ENCODE assay signal across 17 cellular contexts in the genomic region with DNA sequence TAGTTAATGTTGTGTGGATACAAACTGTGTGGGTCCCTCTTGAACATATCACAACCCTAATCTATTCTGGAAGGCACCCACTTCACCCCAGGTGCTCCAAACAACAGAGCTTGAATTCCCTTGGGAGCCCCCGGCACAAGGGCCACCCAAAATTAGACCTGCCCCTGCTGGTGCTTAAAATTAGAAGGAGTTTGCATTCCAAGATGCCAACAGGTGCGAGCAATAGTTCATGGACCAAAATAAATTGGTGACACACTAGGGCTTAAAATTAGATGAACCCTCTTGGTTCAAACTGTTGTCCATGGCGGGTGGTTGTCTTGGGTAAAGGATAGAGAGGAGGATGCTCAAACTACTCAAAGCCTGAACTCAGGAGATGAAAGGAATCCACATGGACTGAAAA.
DNase-seq lines count a peak whose midpoint lies in the region; ATAC-seq and TF ChIP-seq lines count a peak whose summit lies in the region.
"Had no signal": no experiment of that assay in that cellular context is flagged by ENCODE, and none has a peak within 500 bp of the region (broad histone marks: within the 10 kb centered on the region; RNA-seq: fewer than 3 reads in every experiment).

No MANE protein-coding gene starts in this region.

- H3K79me1 ChIP-seq in IMR-90 (ENCODE audit: low read depth in 1 of 2, low read length in 2 of 2), result no peaks in the 10 kb centered on the region

- H3K36me3 ChIP-seq in IMR-90 (ENCODE audit: control insufficient read depth, insufficient read depth, low read length) (no peaks in the 10 kb centered on the region), OCI-LY7 (ENCODE audit: insufficient read depth, low read length) (no peaks in the 10 kb centered on the region), psoas muscle (ENCODE audit: insufficient read depth in 1 of 2, low read depth in 1 of 2) (no peaks in the 10 kb centered on the region)
- H3K36me3 ChIP-seq: BE2C had no signal

- no peak overlapping the region for H3K14ac ChIP-seq in IMR-90 (replicated peaks; ENCODE audit: low read depth, low read length)

- TF ChIP-seq POLR2A in IMR-90 (IDR thresholded peaks at IDR 0.05; ENCODE audit: low read depth, low read length), result no peak

- no peak overlapping the region for H4K5ac ChIP-seq in IMR-90 (ENCODE audit: low read depth, low read length)

- no peak overlapping the region for H3K4me3 Mint-ChIP-seq in effector memory CD8-positive, alpha-beta T cell
- H3K4me3 Mint-ChIP-seq in activated CD4-positive, alpha-beta T cell treated with anti-CD3 and anti-CD28 coated beads for 36 hours, result no peak overlapping the region
- H3K4me3 Mint-ChIP-seq: CD14-positive monocyte; CD4-positive, alpha-beta memory T cell; GM23338 had no signal

- H3K4me2 ChIP-seq in IMR-90 (ENCODE audit: low read depth, low read length) (no peak overlapping the region), OCI-LY7 (ENCODE audit: low read length) (peak overlapping the region; percentile 40)
- H3K4me2 ChIP-seq: GM23338 had no signal

- no peak overlapping the region for H3K23ac ChIP-seq in IMR-90 (ENCODE audit: low read depth, low read length)

- TF ChIP-seq RAD21 in IMR-90 (IDR thresholded peaks at IDR 0.05; ENCODE audit: low read length), result no peak

- H3K27ac ChIP-seq in IMR-90 (ENCODE audit: insufficient read depth, low read length) (no peak overlapping the region), OCI-LY7 (ENCODE audit: low read depth, low read length, poor library complexity, severe bottlenecking) (no peak overlapping the region), psoas muscle (peak overlapping the region; percentile 80)
- H3K27ac ChIP-seq: HL-60 had no signal

- no peak for TF ChIP-seq CTCF in IMR-90 (conservative IDR thresholded peaks at IDR 0.05; ENCODE audit: low read depth, low read length)
- TF ChIP-seq CTCF in OCI-LY7 (conservative IDR thresholded peaks at IDR 0.05; ENCODE audit: low read length), result no peak
- TF ChIP-seq CTCF in psoas muscle (IDR thresholded peaks at IDR 0.05), result no peak

- no peaks in the 10 kb centered on the region for H3K79me2 ChIP-seq in OCI-LY7 (ENCODE audit: insufficient read depth, low read depth, low read length)

- H3K4me3 ChIP-seq in IMR-90 (ENCODE audit: insufficient read depth, low read depth, low read length), result no peak overlapping the region
- no peak overlapping the region for H3K4me3 ChIP-seq in OCI-LY7 (ENCODE audit: low read depth, low read length, poor library complexity, severe bottlenecking)
- no peak overlapping the region for H3K4me3 ChIP-seq in psoas muscle
- H3K4me3 ChIP-seq: GM23338 had no signal

- no peak overlapping the region for H3K27ac Mint-ChIP-seq in effector memory CD8-positive, alpha-beta T cell
- H3K27ac Mint-ChIP-seq in activated CD4-positive, alpha-beta T cell treated with anti-CD3 and anti-CD28 coated beads for 36 hours, result no peak overlapping the region
- H3K27ac Mint-ChIP-seq: CD14-positive monocyte; CD4-positive, alpha-beta memory T cell; GM23338 had no signal

- intact Hi-C loops in IMR-90 (cut with micrococcal nuclease), result no loop called here
- intact Hi-C loops in OCI-LY7 (cut with micrococcal nuclease; ENCODE audit: unreplicated experiment), result no loop called here
- intact Hi-C loops in psoas muscle (cut with DNase I), result no loop called here
- intact Hi-C loops in activated CD4-positive, alpha-beta T cell treated with anti-CD3 and anti-CD28 coated beads for 36 hours (cut with DNase I, micrococcal nuclease), result no loop called here

- H3K18ac ChIP-seq in IMR-90 (ENCODE audit: low read depth, low read length), result no peak overlapping the region

- H3K36me3 Mint-ChIP-seq in effector memory CD8-positive, alpha-beta T cell (ENCODE audit: insufficient read depth), result no peaks in the 10 kb centered on the region
- no peaks in the 10 kb centered on the region for H3K36me3 Mint-ChIP-seq in activated CD4-positive, alpha-beta T cell treated with anti-CD3 and anti-CD28 coated beads for 36 hours (ENCODE audit: low read depth)
- H3K36me3 Mint-ChIP-seq: CD14-positive monocyte; CD4-positive, alpha-beta memory T cell had no signal

- no peak overlapping the region for H2AFZ ChIP-seq in IMR-90 (replicated peaks; ENCODE audit: low read length, poor library complexity)
- H2AFZ ChIP-seq in OCI-LY7 (ENCODE audit: low read length), result no peak overlapping the region
- H2AFZ ChIP-seq: GM23338 had no signal

- peaks cover 0 to 2% of the 10 kb centered on the region in 2 donors for H3K9me3 Mint-ChIP-seq in effector memory CD8-positive, alpha-beta T cell
- H3K9me3 Mint-ChIP-seq in activated CD4-positive, alpha-beta T cell treated with anti-CD3 and anti-CD28 coated beads for 36 hours (ENCODE audit: low read depth), result no peaks in the 10 kb centered on the region
- H3K9me3 Mint-ChIP-seq: GM23338 had no signal

- H2BK120ac ChIP-seq in IMR-90 (ENCODE audit: low read depth, low read length), result no peak overlapping the region

- ATAC-seq in IMR-90 (ENCODE audit: low read depth), result no peak
- ATAC-seq in psoas muscle, result peak; percentile 61 to 89 (median 88)
- ATAC-seq in effector memory CD8-positive, alpha-beta T cell (replicated peaks), result no peak
- ATAC-seq in activated CD4-positive, alpha-beta T cell treated with anti-CD3 and anti-CD28 coated beads for 36 hours, result no peak
- ATAC-seq: GM23338 had no signal

- DNase-seq in IMR-90 (no peak), OCI-LY7 (ENCODE audit: low spot score) (peak; percentile 37), psoas muscle (no peak), SKM-1 treated with dmso at 0.1 percent for 144 hours (lab: John Stamatoyannopoulos, UW; ENCODE audit: unreplicated experiment) (no peak), T-helper 9 cell (no peak)
- DNase-seq in effector memory CD8-positive, alpha-beta T cell, result no peak
- DNase-seq in activated CD4-positive, alpha-beta T cell treated with anti-CD3 and anti-CD28 coated beads for 36 hours, result no peak
- DNase-seq: ACHN; BE2C; CD4-positive, alpha-beta memory T cell; DMS153; DMS79; GDM1; HCEC 1CT had no signal

- H4K20me1 ChIP-seq in IMR-90 (ENCODE audit: insufficient read depth, low read length) (no peaks in the 10 kb centered on the region), OCI-LY7 (ENCODE audit: insufficient read depth, low read length) (no peaks in the 10 kb centered on the region)

- H2BK20ac ChIP-seq in IMR-90 (ENCODE audit: low read depth, low read length), result 0 out of 2 replicates have a peak overlapping the region, but pooled peaks have one; percentile 64

- no peak overlapping the region for H2AK5ac ChIP-seq in IMR-90 (ENCODE audit: low read depth, low read length)

- H3K27me3 ChIP-seq in IMR-90 (ENCODE audit: control insufficient read depth, insufficient read depth, low read length), result 0 out of 2 replicates have a peak, but pooled peaks cover 3% of the 10 kb centered on the region
- no peaks in the 10 kb centered on the region for H3K27me3 ChIP-seq in psoas muscle (ENCODE audit: insufficient read depth in 3 of 3, low read length in 2 of 3)
- H3K27me3 ChIP-seq: BE2C had no signal

- peaks cover 5% of the 10 kb centered on the region for H3K9me1 ChIP-seq in IMR-90 (ENCODE audit: insufficient read depth, low read length)

- H3K9me3 ChIP-seq in IMR-90 (ENCODE audit: control insufficient read depth, insufficient read depth, low read length) (no peaks in the 10 kb centered on the region), OCI-LY7 (ENCODE audit: low read length) (peaks cover 8% of the 10 kb centered on the region; the same call in 1 of the 2 replicates), psoas muscle (no peaks in the 10 kb centered on the region)
- H3K9me3 ChIP-seq: BE2C had no signal

- H3K4me1 Mint-ChIP-seq in effector memory CD8-positive, alpha-beta T cell (ENCODE audit: low read depth in 2 of 2), result no peaks in the 10 kb centered on the region
- H3K4me1 Mint-ChIP-seq in activated CD4-positive, alpha-beta T cell treated with anti-CD3 and anti-CD28 coated beads for 36 hours, result no peaks in the 10 kb centered on the region
- H3K4me1 Mint-ChIP-seq: CD4-positive, alpha-beta memory T cell; GM23338 had no signal

- POLR2A ChIA-PET in IMR-90 (lab: Charles Lee; ENCODE audit: unreplicated experiment), result no interaction called here
- POLR2A ChIA-PET in OCI-LY7 (lab: Charles Lee), result no interaction called here
- POLR2A ChIA-PET in activated CD4-positive, alpha-beta T cell treated with anti-CD3 and anti-CD28 coated beads for 36 hours (lab: Charles Lee), result no interaction called here

- peaks cover 11% of the 10 kb centered on the region for H3K4me1 ChIP-seq in IMR-90 (ENCODE audit: control insufficient read depth, insufficient read depth, low read length)
- peaks cover 16% of the 10 kb centered on the region for H3K4me1 ChIP-seq in OCI-LY7 (ENCODE audit: insufficient read depth, low read length, poor library complexity, severe bottlenecking)
- peaks cover 42% of the 10 kb centered on the region for H3K4me1 ChIP-seq in psoas muscle
- H3K4me1 ChIP-seq: BE2C had no signal

- H2AK9ac ChIP-seq in IMR-90 (replicated peaks; ENCODE audit: low read depth, low read length, poor library complexity), result no peak overlapping the region

- CTCF ChIA-PET in IMR-90 (lab: Yijun Ruan, JAX), result no interaction called here
- CTCF ChIA-PET in OCI-LY7 (lab: Charles Lee; ENCODE audit: unreplicated experiment), result no interaction called here
- CTCF ChIA-PET in activated CD4-positive, alpha-beta T cell treated with anti-CD3 and anti-CD28 coated beads for 36 hours (lab: Charles Lee), result no interaction called here

- WGBS in IMR-90 (ENCODE audit: extremely low coverage in 2 of 2, insufficient read length in 1 of 2), 2 experiments, result 80% methylated on average over 1 of the region's 3 CpGs; no CpG with 5 or more reads in 1 of the 2 experiments
- WGBS in psoas muscle, 3 donors, result 24 to 33% (median 25%) methylated on average over 3 of the region's 3 CpGs

- dilution Hi-C loops in IMR-90 (cut with HindIII; ENCODE audit: low sequenced_read_pairs, unreplicated experiment), result no loop called here

- H2BK15ac ChIP-seq in IMR-90 (ENCODE audit: low read depth, low read length), result no peak overlapping the region

- H3K4ac ChIP-seq in IMR-90 (ENCODE audit: low read depth, low read length), result no peak overlapping the region

- H2BK5ac ChIP-seq in IMR-90 (ENCODE audit: low read depth, low read length, poor library complexity, severe bottlenecking), result no peak overlapping the region

- H3K9ac ChIP-seq in IMR-90 (ENCODE audit: low read depth, low read length), result no peak overlapping the region

- in situ Hi-C loops in IMR-90 (cut with MboI; ENCODE audit: low sequenced_read_pairs), result no loop called here

- H3K56ac ChIP-seq in IMR-90 (ENCODE audit: extremely low read depth, insufficient read depth, low read length), result no peak overlapping the region

- H3K9me2 ChIP-seq in OCI-LY7 (ENCODE audit: insufficient read depth, low read length), result no peaks in the 10 kb centered on the region

- H4K8ac ChIP-seq in IMR-90 (ENCODE audit: low read depth in 2 of 2, low read length in 2 of 2), result no peak overlapping the region

- peaks cover 4 to 11% of the 10 kb centered on the region in 2 donors for H3K27me3 Mint-ChIP-seq in effector memory CD8-positive, alpha-beta T cell
- peaks cover 4% of the 10 kb centered on the region for H3K27me3 Mint-ChIP-seq in activated CD4-positive, alpha-beta T cell treated with anti-CD3 and anti-CD28 coated beads for 36 hours

- no peak overlapping the region for H4K91ac ChIP-seq in IMR-90 (ENCODE audit: insufficient read depth, low read depth, low read length)

- BruUV-seq in IMR-90 (replicated peaks; lab: Mats Ljungman, UMichigan) (no TSS peak), OCI-LY7 (replicated peaks; lab: Mats Ljungman, UMichigan) (no TSS peak)

TF ChIP-seq in IMR-90, 13 proteins besides CTCF, POLR2A, EP300 and RAD21 (continues in another document):
- TF ChIP-seq MAZ (IDR thresholded peaks at IDR 0.05; ENCODE audit: borderline replicate concordance, low read depth, low read length), result no peak

Comparison
In these comparisons a context has a peak if more than half of its experiments do, and no peak if none do; other contexts are left out.
1. ATAC-seq: peak in psoas muscle (4 of 4); none in IMR-90 (single experiment), effector memory CD8-positive, alpha-beta T cell (single experiment) and activated CD4-positive, alpha-beta T cell treated with anti-CD3 and anti-CD28 coated beads for 36 hours (single experiment).